Comparison of ENCODE assay signal across 13 cellular contexts in genomic region chr1:38783659-38784229, GRCh38.
DNase-seq lines count a peak whose midpoint lies in the region; ATAC-seq and TF ChIP-seq lines count a peak whose summit lies in the region.
"Had no signal": no experiment of that assay in that cellular context is flagged by ENCODE, and none has a peak within 500 bp of the region (broad histone marks: within the 10 kb centered on the region; RNA-seq: fewer than 3 reads in every experiment).

No MANE protein-coding gene starts in this region.

- H3K4me3 ChIP-seq in HEK293 (ENCODE audit: low read depth, low read length), result peak overlapping the region; percentile 28
- no peak overlapping the region for H3K4me3 ChIP-seq in SJCRH30
- no peak overlapping the region for H3K4me3 ChIP-seq in osteoblast (ENCODE audit: insufficient read depth, low read length)
- no peak overlapping the region for H3K4me3 ChIP-seq in PC-3 (ENCODE audit: low read length)

- H3K9me3 ChIP-seq in HEK293 (ENCODE audit: control insufficient read depth, insufficient read depth, low read depth, low read length), result no peaks in the 10 kb centered on the region
- H3K9me3 ChIP-seq in SJCRH30 (replicated peaks), result no peaks in the 10 kb centered on the region
- H3K9me3 ChIP-seq in osteoblast (ENCODE audit: low read depth, low read length), result no peaks in the 10 kb centered on the region
- no peaks in the 10 kb centered on the region for H3K9me3 ChIP-seq in PC-3 (ENCODE audit: low read length)

- no peak; the same call in 1 of the 2 replicates for TF ChIP-seq CTCF in HEK293 (tag by site-specific recombination; IDR thresholded peaks at IDR 0.05)
- TF ChIP-seq CTCF in osteoblast (IDR thresholded peaks at IDR 0.05; ENCODE audit: extremely low read depth, low read depth, low read length), result no peak
- no peak for TF ChIP-seq CTCF in PC-3 (conservative IDR thresholded peaks at IDR 0.05; ENCODE audit: low read depth, low read length)

- H3K4me2 ChIP-seq in osteoblast (ENCODE audit: insufficient read depth, low read length), result peak overlapping the region; percentile 48
- no peak overlapping the region for H3K4me2 ChIP-seq in PC-3 (ENCODE audit: low read length)

- H3K27ac ChIP-seq in HEK293 (ENCODE audit: extremely low read depth, low read depth, low read length) (peak overlapping the region; percentile 88; the same call in 1 of the 2 replicates), SJCRH30 (peak overlapping the region; percentile 98; the same call in 1 of the 2 replicates), osteoblast (ENCODE audit: low read depth, low read length) (no peak overlapping the region), PC-3 (ENCODE audit: low read length) (no peak overlapping the region)

- intact Hi-C loops in posterior vena cava (cut with DNase I) (no loop called here), PC-3 (cut with micrococcal nuclease) (no loop called here), left colon (cut with DNase I, micrococcal nuclease) (no loop called here)

- H3K27me3 ChIP-seq in SJCRH30 (no peaks in the 10 kb centered on the region), osteoblast (ENCODE audit: insufficient read depth, low read length) (peaks cover 24% of the 10 kb centered on the region), PC-3 (ENCODE audit: low read length) (peaks cover 68% of the 10 kb centered on the region)

- no peak overlapping the region for H3K9ac ChIP-seq in PC-3 (ENCODE audit: low read length)

- POLR2A ChIA-PET in HEK293 (lab: Yijun Ruan, JAX), result interaction anchor here (0.6 kb wide), 1 partner anchor 976 kb away, joined by 8 read pairs; the partner anchor contains the start of genes C1orf122 and YRDC
- POLR2A ChIA-PET in PC-3 (lab: Charles Lee; ENCODE audit: unreplicated experiment), result no interaction called here

- H3K79me2 ChIP-seq in osteoblast (ENCODE audit: insufficient read depth, low read length) (no peaks in the 10 kb centered on the region), PC-3 (ENCODE audit: low read length) (no peaks in the 10 kb centered on the region)

- H4K20me1 ChIP-seq in osteoblast (ENCODE audit: insufficient read depth, low read length) (no peaks in the 10 kb centered on the region), PC-3 (ENCODE audit: low read length) (no peaks in the 10 kb centered on the region)

- H3K36me3 ChIP-seq in HEK293 (ENCODE audit: control insufficient read depth in 2 of 2, insufficient read depth in 1 of 2, low read length in 2 of 2), result no peaks in the 10 kb centered on the region
- no peaks in the 10 kb centered on the region for H3K36me3 ChIP-seq in SJCRH30
- no peaks in the 10 kb centered on the region for H3K36me3 ChIP-seq in osteoblast (ENCODE audit: insufficient read depth, low read length)
- H3K36me3 ChIP-seq in PC-3 (ENCODE audit: low read depth, low read length), result no peaks in the 10 kb centered on the region

- no TSS peak for BruUV-seq in PC-3 (replicated peaks; lab: Mats Ljungman, UMichigan)

- H3F3A ChIP-seq in PC-3 (ENCODE audit: low read length, unreplicated experiment), result no peaks in the 10 kb centered on the region

- DNase-seq in Caki2 (ENCODE audit: low read depth) (peak; percentile 82), SJCRH30 (peak in 1 of 2 experiments; percentile 31), osteoblast (ENCODE audit: insufficient read length, low spot score, missing footprints) (peak; percentile 71), posterior vena cava (ENCODE audit: low spot score) (no peak), PC-3 (no peak), C1 segment of cervical spinal cord (lab: John Stamatoyannopoulos, UW) (no peak), left colon (no peak)
- DNase-seq: islet precursor cell; naive B cell; NCI-H146; stimulated activated naive CD4-positive, alpha-beta T cell; T1000 had no signal

- in situ Hi-C loops in Caki2 (cut with HindIII; ENCODE audit: low pct_unique_long_range_greater_than_20kb, low sequenced_read_pairs), result no loop called here

- H3K4me1 ChIP-seq in HEK293 (ENCODE audit: control insufficient read depth, insufficient read depth, low read length), result peaks cover 22% of the 10 kb centered on the region
- peaks cover 48% of the 10 kb centered on the region for H3K4me1 ChIP-seq in SJCRH30
- no peaks in the 10 kb centered on the region for H3K4me1 ChIP-seq in osteoblast (ENCODE audit: insufficient read depth, low read length)
- no peaks in the 10 kb centered on the region for H3K4me1 ChIP-seq in PC-3 (ENCODE audit: insufficient read depth, low read length)

- ATAC-seq in PC-3, result no peak
- no peak for ATAC-seq in left colon

- CTCF ChIA-PET in HEK293 (lab: Yijun Ruan, JAX), result no interaction called here
- CTCF ChIA-PET in PC-3 (lab: Charles Lee), result no interaction called here

- no peaks in the 10 kb centered on the region for H3K9me2 ChIP-seq in PC-3 (replicated peaks; ENCODE audit: low read length)

- H2AFZ ChIP-seq in osteoblast (ENCODE audit: low read length) (no peak overlapping the region), PC-3 (ENCODE audit: low read length) (no peak overlapping the region)

TF ChIP-seq in HEK293, 187 proteins besides CTCF, POLR2A, EP300 and RAD21 (continues in another document):
- TF ChIP-seq ZNF184 (tag by site-specific recombination; IDR thresholded peaks at IDR 0.05), result no peak
- no peak for TF ChIP-seq ZNF354C (tag by site-specific recombination; IDR thresholded peaks at IDR 0.05; ENCODE audit: borderline replicate concordance, low read depth)
- TF ChIP-seq, protein P1, sequence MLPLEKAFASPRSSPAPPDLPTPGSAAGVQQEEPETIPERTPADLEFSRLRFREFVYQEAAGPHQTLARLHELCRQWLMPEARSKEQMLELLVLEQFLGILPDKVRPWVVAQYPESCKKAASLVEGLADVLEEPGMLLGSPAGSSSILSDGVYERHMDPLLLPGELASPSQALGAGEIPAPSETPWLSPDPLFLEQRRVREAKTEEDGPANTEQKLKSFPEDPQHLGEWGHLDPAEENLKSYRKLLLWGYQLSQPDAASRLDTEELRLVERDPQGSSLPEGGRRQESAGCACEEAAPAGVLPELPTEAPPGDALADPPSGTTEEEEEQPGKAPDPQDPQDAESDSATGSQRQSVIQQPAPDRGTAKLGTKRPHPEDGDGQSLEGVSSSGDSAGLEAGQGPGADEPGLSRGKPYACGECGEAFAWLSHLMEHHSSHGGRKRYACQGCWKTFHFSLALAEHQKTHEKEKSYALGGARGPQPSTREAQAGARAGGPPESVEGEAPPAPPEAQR (tag by site-specific recombination; IDR thresholded peaks at IDR 0.05), result no peak
- TF ChIP-seq, protein P2, sequence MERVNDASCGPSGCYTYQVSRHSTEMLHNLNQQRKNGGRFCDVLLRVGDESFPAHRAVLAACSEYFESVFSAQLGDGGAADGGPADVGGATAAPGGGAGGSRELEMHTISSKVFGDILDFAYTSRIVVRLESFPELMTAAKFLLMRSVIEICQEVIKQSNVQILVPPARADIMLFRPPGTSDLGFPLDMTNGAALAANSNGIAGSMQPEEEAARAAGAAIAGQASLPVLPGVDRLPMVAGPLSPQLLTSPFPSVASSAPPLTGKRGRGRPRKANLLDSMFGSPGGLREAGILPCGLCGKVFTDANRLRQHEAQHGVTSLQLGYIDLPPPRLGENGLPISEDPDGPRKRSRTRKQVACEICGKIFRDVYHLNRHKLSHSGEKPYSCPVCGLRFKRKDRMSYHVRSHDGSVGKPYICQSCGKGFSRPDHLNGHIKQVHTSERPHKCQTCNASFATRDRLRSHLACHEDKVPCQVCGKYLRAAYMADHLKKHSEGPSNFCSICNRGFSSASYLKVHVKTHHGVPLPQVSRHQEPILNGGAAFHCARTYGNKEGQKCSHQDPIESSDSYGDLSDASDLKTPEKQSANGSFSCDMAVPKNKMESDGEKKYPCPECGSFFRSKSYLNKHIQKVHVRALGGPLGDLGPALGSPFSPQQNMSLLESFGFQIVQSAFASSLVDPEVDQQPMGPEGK (tag by site-specific recombination; IDR thresholded peaks at IDR 0.05), result peak; percentile 56
- no peak for TF ChIP-seq ZNF747 (tag by site-specific recombination; IDR thresholded peaks at IDR 0.05)
- TF ChIP-seq REPIN1 (tag by site-specific recombination; IDR thresholded peaks at IDR 0.05; ENCODE audit: low read depth), result no peak
- TF ChIP-seq ZEB2 (tag by site-specific recombination; IDR thresholded peaks at IDR 0.05), result peak; percentile 93
- TF ChIP-seq KLF9 (tag by site-specific recombination; IDR thresholded peaks at IDR 0.05; ENCODE audit: low read depth), result no peak
- no peak for TF ChIP-seq ZNF138 (tag by site-specific recombination; IDR thresholded peaks at IDR 0.05; ENCODE audit: borderline replicate concordance)
- TF ChIP-seq ZNF223 (tag by site-specific recombination; IDR thresholded peaks at IDR 0.05), result no peak
- TF ChIP-seq, protein P3, sequence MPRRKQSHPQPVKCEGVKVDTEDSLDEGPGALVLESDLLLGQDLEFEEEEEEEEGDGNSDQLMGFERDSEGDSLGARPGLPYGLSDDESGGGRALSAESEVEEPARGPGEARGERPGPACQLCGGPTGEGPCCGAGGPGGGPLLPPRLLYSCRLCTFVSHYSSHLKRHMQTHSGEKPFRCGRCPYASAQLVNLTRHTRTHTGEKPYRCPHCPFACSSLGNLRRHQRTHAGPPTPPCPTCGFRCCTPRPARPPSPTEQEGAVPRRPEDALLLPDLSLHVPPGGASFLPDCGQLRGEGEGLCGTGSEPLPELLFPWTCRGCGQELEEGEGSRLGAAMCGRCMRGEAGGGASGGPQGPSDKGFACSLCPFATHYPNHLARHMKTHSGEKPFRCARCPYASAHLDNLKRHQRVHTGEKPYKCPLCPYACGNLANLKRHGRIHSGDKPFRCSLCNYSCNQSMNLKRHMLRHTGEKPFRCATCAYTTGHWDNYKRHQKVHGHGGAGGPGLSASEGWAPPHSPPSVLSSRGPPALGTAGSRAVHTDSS (tag by site-specific recombination; IDR thresholded peaks at IDR 0.05), result no peak
- no peak for TF ChIP-seq SALL2 (tag by site-specific recombination; IDR thresholded peaks at IDR 0.05; ENCODE audit: borderline replicate concordance)
- peak; percentile 48; the same call in 1 of the 2 replicates for TF ChIP-seq ZBTB1 (tag by site-specific recombination; IDR thresholded peaks at IDR 0.05)
- TF ChIP-seq OVOL3 (tag by site-specific recombination; IDR thresholded peaks at IDR 0.05), result no peak
- no peak for TF ChIP-seq ZNF624 (tag by site-specific recombination; IDR thresholded peaks at IDR 0.05)
- TF ChIP-seq KLF16 (tag by site-specific recombination; IDR thresholded peaks at IDR 0.05), result no peak
- TF ChIP-seq ZNF239 (tag by site-specific recombination; IDR thresholded peaks at IDR 0.05), result no peak
- peak; percentile 75 for TF ChIP-seq ZNF341 (tag by site-specific recombination; IDR thresholded peaks at IDR 0.05; ENCODE audit: low read depth)
- TF ChIP-seq ZNF560 (tag by site-specific recombination; IDR thresholded peaks at IDR 0.05; ENCODE audit: borderline replicate concordance), result no peak
- peak; percentile 97 for TF ChIP-seq GLIS1 (tag by site-specific recombination; IDR thresholded peaks at IDR 0.05)
- TF ChIP-seq ZNF175 (tag by site-specific recombination; IDR thresholded peaks at IDR 0.05), result no peak
- TF ChIP-seq GLIS2 (tag by site-specific recombination; IDR thresholded peaks at IDR 0.05), result peak; percentile 90
- TF ChIP-seq ZNF654 (tag by site-specific recombination; IDR thresholded peaks at IDR 0.05; ENCODE audit: low read depth), result no peak

Comparison
In these comparisons a context has a peak if more than half of its experiments do, and no peak if none do; other contexts are left out.
1. DNase-seq: peak in Caki2 (single experiment) and osteoblast (single experiment); none in posterior vena cava (single experiment), PC-3 (single experiment), C1 segment of cervical spinal cord (0 of 14) and left colon (0 of 2).
2. H3K27ac ChIP-seq: peak in HEK293 (single experiment) and SJCRH30 (single experiment); none in osteoblast (single experiment) and PC-3 (single experiment).